In genomic region chr18:32470136-32470712, GRCh38 we compare ENCODE assay signal across 8 cellular contexts. TPM values are rescaled to one million over a fixed set of nuclear protein-coding genes. Genes with fewer than 3 reads are reported as not detected.
A peak's percentile ranks its signal among the peaks of the same experiment; 100 is the strongest.
DNase-seq lines count a peak whose midpoint lies in the region; ATAC-seq and TF ChIP-seq lines count a peak whose summit lies in the region.

No MANE protein-coding gene starts in this region.

- peak overlapping the region; percentile 27 for H3K9ac ChIP-seq in fibroblast of lung (ENCODE audit: insufficient read depth, low read length)

- H3K4me3 Mint-ChIP-seq in activated B cell treated with CpG ODN at 0.5 μM for 24 hours: peak overlapping the region; percentile 75
- peak overlapping the region; percentile 78 for H3K4me3 Mint-ChIP-seq in natural killer cell treated with Interleukin-12 subunit alpha and Interleukin-12 subunit beta and Interleukin-15 and Interleukin-18, amount 100 ng/mL, for 72 hours

- H3K27me3 ChIP-seq in fibroblast of lung (ENCODE audit: control insufficient read depth, insufficient read depth, low read length): no peaks in the 10 kb centered on the region

- H3K27me3 Mint-ChIP-seq in activated B cell treated with CpG ODN at 0.5 μM for 24 hours: peaks cover 52% of the 10 kb centered on the region
- H3K27me3 Mint-ChIP-seq in natural killer cell treated with Interleukin-12 subunit alpha and Interleukin-12 subunit beta and Interleukin-15 and Interleukin-18, amount 100 ng/mL, for 72 hours: peaks cover 29 to 50% of the 10 kb centered on the region in 2 donors

- H3K36me3 ChIP-seq in fibroblast of lung (ENCODE audit: control insufficient read depth, insufficient read depth, low read length): no peaks in the 10 kb centered on the region

- peaks cover 2% of the 10 kb centered on the region for H3K4me1 ChIP-seq in fibroblast of lung (ENCODE audit: control insufficient read depth, extremely low read depth, insufficient read depth, low read length)

- no peaks in the 10 kb centered on the region for H4K20me1 ChIP-seq in fibroblast of lung (ENCODE audit: control insufficient read depth, extremely low read depth, insufficient read depth, low read length)

- peak overlapping the region; percentile 39 for H3K27ac ChIP-seq in fibroblast of lung (ENCODE audit: insufficient read depth, low read length)

- DNase-seq in DMS 273 (lab: John Stamatoyannopoulos, UW; ENCODE audit: unreplicated experiment) (peak; percentile 80), DMS 273 treated with DMSO at 0.1 percent for 48 hours (lab: John Stamatoyannopoulos, UW) (no peak), activated B cell treated with CpG ODN at 0.5 μM for 24 hours (peak; percentile 17), fibroblast of lung (ENCODE audit: low read depth in 2 of 2) (peak; percentile 24 to 51), superior temporal gyrus (ENCODE audit: extremely low spot score) (no peak), NCI-H2107 (lab: John Stamatoyannopoulos, UW) (no peak)
- DNase-seq in natural killer cell treated with Interleukin-12 subunit alpha and Interleukin-12 subunit beta and Interleukin-15 and Interleukin-18, amount 100 ng/mL, for 72 hours (ENCODE audit: low spot score): no peak

- CTCF ChIA-PET in activated B cell treated with CpG ODN at 0.5 μM for 24 hours (lab: Charles Lee): interaction anchor here (0.7 kb wide), 1 partner anchor 312 kb away, joined by 4 read pairs; no protein-coding TSS in a partner anchor

- peak overlapping the region; percentile 81 for H2AFZ ChIP-seq in fibroblast of lung (ENCODE audit: low read length)

- peaks cover 27% of the 10 kb centered on the region for H3K4me1 Mint-ChIP-seq in activated B cell treated with CpG ODN at 0.5 μM for 24 hours
- peaks cover 25 to 31% of the 10 kb centered on the region in 2 donors for H3K4me1 Mint-ChIP-seq in natural killer cell treated with Interleukin-12 subunit alpha and Interleukin-12 subunit beta and Interleukin-15 and Interleukin-18, amount 100 ng/mL, for 72 hours (ENCODE audit: low read depth in 2 of 2)

- no peaks in the 10 kb centered on the region for H3K79me2 ChIP-seq in fibroblast of lung (ENCODE audit: control insufficient read depth, insufficient read depth, low read length)

- intact Hi-C loops in activated B cell treated with CpG ODN at 0.5 μM for 24 hours (cut with micrococcal nuclease): loop anchor here (2.0 to 10.0 kb wide), 6 partner anchors 83 to 527 kb away; partner anchors contain the start of genes RNF125 and TRAPPC8

- H3K4me2 ChIP-seq in fibroblast of lung (ENCODE audit: extremely low read depth, insufficient read depth, low read length): peak overlapping the region; percentile 89

- H3K36me3 Mint-ChIP-seq in activated B cell treated with CpG ODN at 0.5 μM for 24 hours (ENCODE audit: low read depth): no peaks in the 10 kb centered on the region
- peaks cover 5% of the 10 kb centered on the region for H3K36me3 Mint-ChIP-seq in natural killer cell treated with Interleukin-12 subunit alpha and Interleukin-12 subunit beta and Interleukin-15 and Interleukin-18, amount 100 ng/mL, for 72 hours

- TF ChIP-seq CTCF in activated B cell treated with CpG ODN at 0.5 μM for 24 hours (IDR thresholded peaks at IDR 0.05): no peak
- no peak for TF ChIP-seq CTCF in fibroblast of lung (conservative IDR thresholded peaks at IDR 0.05 in 1 of 2, IDR thresholded peaks at IDR 0.05 in 1 of 2; ENCODE audit: low read depth in 1 of 2, low read length in 2 of 2)

- no peak overlapping the region for H3K27ac Mint-ChIP-seq in activated B cell treated with CpG ODN at 0.5 μM for 24 hours
- no peak overlapping the region for H3K27ac Mint-ChIP-seq in natural killer cell treated with Interleukin-12 subunit alpha and Interleukin-12 subunit beta and Interleukin-15 and Interleukin-18, amount 100 ng/mL, for 72 hours

- no peaks in the 10 kb centered on the region for H3K9me3 Mint-ChIP-seq in activated B cell treated with CpG ODN at 0.5 μM for 24 hours
- H3K9me3 Mint-ChIP-seq in natural killer cell treated with Interleukin-12 subunit alpha and Interleukin-12 subunit beta and Interleukin-15 and Interleukin-18, amount 100 ng/mL, for 72 hours: no peaks in the 10 kb centered on the region

- ATAC-seq in HG02973 (IDR thresholded peaks at IDR 0.05; ENCODE audit: unreplicated experiment) (peak; percentile 0), activated B cell treated with CpG ODN at 0.5 μM for 24 hours (ENCODE audit: low read depth) (no peak)
- ATAC-seq in natural killer cell treated with Interleukin-12 subunit alpha and Interleukin-12 subunit beta and Interleukin-15 and Interleukin-18, amount 100 ng/mL, for 72 hours: peak in 1 of 2 donors; percentile 14

- H3K4me3 ChIP-seq in fibroblast of lung (replicated peaks in 1 of 4; ENCODE audit: control extremely low read depth in 1 of 4, insufficient read depth in 1 of 4, low read depth in 3 of 4, low read length in 4 of 4): peak overlapping the region; percentile 64 to 91 (median 68)

- H3K9me3 ChIP-seq in fibroblast of lung (ENCODE audit: control insufficient read depth, insufficient read depth, low read depth, low read length): no peaks in the 10 kb centered on the region

- POLR2A ChIA-PET in activated B cell treated with CpG ODN at 0.5 μM for 24 hours (lab: Charles Lee): no interaction called here

RNA-seq across cellular contexts. Expression of gene GAREM1, which starts 0.5 kb away (rescaled TPM):
- total RNA-seq in activated B cell treated with CpG ODN at 0.5 μM for 24 hours: not detected in 2 replicates
- total RNA-seq in fibroblast of lung: 1.5 TPM in 2 replicates
- 0.92 and 2.6 TPM in 2 replicates for polyA plus RNA-seq in fibroblast of lung
- 0.73 and 0.89 TPM in 2 replicates for polyA plus RNA-seq in fibroblast of lung (2012)
- 1.8 and 2.7 TPM in 2 replicates for polyA minus RNA-seq in fibroblast of lung (ENCODE audit: low replicate concordance)
- total RNA-seq in natural killer cell treated with Interleukin-12 subunit alpha and Interleukin-12 subunit beta and Interleukin-15 and Interleukin-18, amount 100 ng/mL, for 72 hours: not detected

Comparison
In these comparisons a context has a peak if more than half of its experiments do, and no peak if none do; other contexts are left out.
1. DNase-seq: peak in DMS 273 (single experiment), activated B cell treated with CpG ODN at 0.5 μM for 24 hours (single experiment) and fibroblast of lung (2 of 2); none in DMS 273 treated with DMSO at 0.1 percent for 48 hours (single experiment), natural killer cell treated with Interleukin-12 subunit alpha and Interleukin-12 subunit beta and Interleukin-15 and Interleukin-18, amount 100 ng/mL, for 72 hours (single experiment), superior temporal gyrus (single experiment) and NCI-H2107 (single experiment).